ENCODE assay signal across 31 cellular contexts in the genomic region with DNA sequence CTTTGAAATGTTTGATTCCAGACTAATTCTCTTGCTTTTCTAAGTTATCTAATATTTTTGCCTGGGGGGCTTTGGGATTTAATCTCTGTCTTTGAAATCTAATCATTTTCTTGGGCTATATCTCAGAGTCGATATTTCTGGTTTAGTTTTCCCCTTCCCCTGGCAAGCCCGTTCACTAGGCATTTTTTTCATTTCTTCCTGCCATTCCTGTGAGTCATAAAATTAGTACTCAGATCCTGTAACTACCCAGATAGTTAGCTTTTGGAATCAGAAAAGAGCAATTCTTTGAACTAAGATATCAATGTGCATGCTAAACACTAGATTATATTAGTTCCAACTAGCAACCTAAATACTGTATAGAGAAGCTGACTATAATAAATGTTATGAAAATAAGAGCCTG. TPM values are rescaled to one million over a fixed set of nuclear protein-coding genes. Genes with fewer than 3 reads are reported as not detected.
DNase-seq lines count a peak whose midpoint lies in the region; ATAC-seq and TF ChIP-seq lines count a peak whose summit lies in the region.
"Had no signal": no experiment of that assay in that cellular context is flagged by ENCODE, and none has a peak within 500 bp of the region (broad histone marks: within the 10 kb centered on the region; RNA-seq: fewer than 3 reads in every experiment).

No MANE protein-coding gene starts in this region.

- no peak overlapping the region for H3K9ac ChIP-seq in mammary epithelial cell (ENCODE audit: insufficient read depth, low read length)

- no peak overlapping the region for H3K4me2 ChIP-seq in mammary epithelial cell (ENCODE audit: insufficient read depth, low read depth, low read length)

- no peak overlapping the region for H3K4me3 Mint-ChIP-seq in type B pancreatic cell
- H3K4me3 Mint-ChIP-seq: activated naive CD4-positive, alpha-beta T cell treated with anti-CD3 and anti-CD28 coated beads for 36 hours; activated T-cell treated with anti-CD3 and anti-CD28 coated beads, Interleukin-2, amount 50 U/mL, for 4 hours; naive B cell had no signal

- dilution Hi-C loops in mammary epithelial cell (cut with HindIII; ENCODE audit: low sequenced_read_pairs): no loop called here

- H3K27me3 Mint-ChIP-seq in type B pancreatic cell: no peaks in the 10 kb centered on the region

- no peaks in the 10 kb centered on the region for H4K20me1 ChIP-seq in mammary epithelial cell (ENCODE audit: insufficient read depth, low read length)

- WGBS in mammary epithelial cell (ENCODE audit: low coverage, missing lambda C conversion rate): 19% methylated on average over 2 of the region's 2 CpGs

- H3K79me2 ChIP-seq in mammary epithelial cell (ENCODE audit: insufficient read depth, low read length): no peaks in the 10 kb centered on the region

- peak overlapping the region; percentile 22 for H3K27ac ChIP-seq in mammary epithelial cell (ENCODE audit: insufficient read depth, low read depth, low read length)
- no peak overlapping the region for H3K27ac ChIP-seq in breast epithelium
- H3K27ac ChIP-seq: 22Rv1, heart right ventricle, Peyer's patch, uterus had no signal

- TF ChIP-seq CTCF in mammary epithelial cell (conservative IDR thresholded peaks at IDR 0.05 in 1 of 2, IDR thresholded peaks at IDR 0.05 in 1 of 2; ENCODE audit: extremely low read depth in 1 of 2, insufficient read depth in 1 of 2, low read depth in 1 of 2, low read length in 2 of 2) (no peak), breast epithelium (IDR thresholded peaks at IDR 0.05) (no peak), fibroblast of the aortic adventitia (IDR thresholded peaks at IDR 0.05; ENCODE audit: insufficient read depth, low read length) (no peak), type B pancreatic cell (conservative IDR thresholded peaks at IDR 0.05) (no peak)

- H3K9me3 Mint-ChIP-seq in type B pancreatic cell: no peaks in the 10 kb centered on the region
- H3K9me3 Mint-ChIP-seq: activated naive CD4-positive, alpha-beta T cell treated with anti-CD3 and anti-CD28 coated beads for 36 hours; activated T-cell treated with anti-CD3 and anti-CD28 coated beads, Interleukin-2, amount 50 U/mL, for 4 hours; naive B cell had no signal

- peak overlapping the region; percentile 14 for H3K27ac Mint-ChIP-seq in type B pancreatic cell
- H3K27ac Mint-ChIP-seq: activated naive CD4-positive, alpha-beta T cell treated with anti-CD3 and anti-CD28 coated beads for 36 hours; GM23338; naive B cell had no signal

- ATAC-seq in HG03565 (IDR thresholded peaks at IDR 0.05; ENCODE audit: unreplicated experiment): no peak
- ATAC-seq: activated T-cell treated with anti-CD3 and anti-CD28 coated beads, Interleukin-2, amount 50 U/mL, for 4 hours; GM12878; heart right ventricle; right cardiac atrium had no signal

- H3K4me3 ChIP-seq in mammary epithelial cell (replicated peaks in 1 of 3; ENCODE audit: insufficient read depth in 1 of 3, low read depth in 2 of 3, low read length in 3 of 3): no peak overlapping the region
- no peak overlapping the region for H3K4me3 ChIP-seq in breast epithelium
- H3K4me3 ChIP-seq in fibroblast of the aortic adventitia (ENCODE audit: low read depth, low read length): no peak overlapping the region
- H3K4me3 ChIP-seq: GM12878, heart right ventricle, Peyer's patch, uterus had no signal

- no TSS peak for BruUV-seq in mammary epithelial cell (replicated peaks; lab: Mats Ljungman, UMichigan)

- H3K27me3 ChIP-seq in mammary epithelial cell (ENCODE audit: insufficient read depth, low read length) (no peaks in the 10 kb centered on the region), breast epithelium (no peaks in the 10 kb centered on the region)
- H3K27me3 ChIP-seq: heart right ventricle, Peyer's patch, uterus had no signal

- no peaks in the 10 kb centered on the region for H3K36me3 Mint-ChIP-seq in type B pancreatic cell
- H3K36me3 Mint-ChIP-seq: naive B cell had no signal

- H2AFZ ChIP-seq in mammary epithelial cell (ENCODE audit: low read depth, low read length): peak overlapping the region; percentile 26
- H2AFZ ChIP-seq: GM23338 had no signal

- intact Hi-C loops in mammary epithelial cell (cut with micrococcal nuclease) (no loop called here), breast epithelium (cut with DNase I; ENCODE audit: low total_unique reads) (no loop called here)

- TF ChIP-seq POLR2A in breast epithelium (IDR thresholded peaks at IDR 0.05): no peak

- peaks cover 46% of the 10 kb centered on the region for H3K4me1 Mint-ChIP-seq in type B pancreatic cell (ENCODE audit: unreplicated experiment)

- H3K4me1 ChIP-seq in mammary epithelial cell (ENCODE audit: insufficient read depth, low read length): no peaks in the 10 kb centered on the region
- H3K4me1 ChIP-seq in breast epithelium: no peaks in the 10 kb centered on the region
- H3K4me1 ChIP-seq: Peyer's patch, uterus had no signal

- CTCF ChIA-PET in mammary epithelial cell (lab: Charles Lee; ENCODE audit: low non-redundant PET): no interaction called here

- DNase-seq in mammary epithelial cell: no peak
- no peak for DNase-seq in breast epithelium (ENCODE audit: low spot score in 2 of 2)
- DNase-seq in astrocyte of the hippocampus (ENCODE audit: low read depth, low spot score): peak; percentile 66
- peak; percentile 32 for DNase-seq in fibroblast of the aortic adventitia (ENCODE audit: low read depth)
- no peak for DNase-seq in type B pancreatic cell (ENCODE audit: extremely low spot score, unreplicated experiment)
- no peak for DNase-seq in COR-L47 (lab: John Stamatoyannopoulos, UW)
- DNase-seq in HPDE6-E6E7 (ENCODE audit: extremely low spot score): no peak
- DNase-seq: activated CD4-positive, CD25-positive, alpha-beta regulatory T cell; activated CD8-positive, alpha-beta memory T cell treated with anti-CD3 and anti-CD28 coated beads for 24 hours; activated naive CD4-positive, alpha-beta T cell treated with anti-CD3 and anti-CD28 coated beads for 36 hours; activated T-cell treated with anti-CD3 and anti-CD28 coated beads, Interleukin-2, amount 50 U/mL, for 4 hours; C1 segment of cervical spinal cord; cerebellar nuclear complex; effector memory CD4-positive, alpha-beta T cell; GF-D8; heart right ventricle; KG1; naive B cell; NCI-H1048; NCI-H2029 treated with DMSO at 0.1 percent for 48 hours; NCI-H446; Peyer's patch; right cardiac atrium; substantia nigra; T1000; uterus had no signal

- H3K36me3 ChIP-seq in mammary epithelial cell (ENCODE audit: insufficient read depth, low read length): no peaks in the 10 kb centered on the region
- no peaks in the 10 kb centered on the region for H3K36me3 ChIP-seq in breast epithelium
- H3K36me3 ChIP-seq: heart right ventricle, Peyer's patch, uterus had no signal

- H3K9me3 ChIP-seq in mammary epithelial cell (replicated peaks; ENCODE audit: insufficient read depth, low read length): no peaks in the 10 kb centered on the region
- no peaks in the 10 kb centered on the region for H3K9me3 ChIP-seq in breast epithelium
- H3K9me3 ChIP-seq: heart right ventricle, Peyer's patch, uterus had no signal

- in situ Hi-C loops in mammary epithelial cell (cut with MboI; ENCODE audit: low sequenced_read_pairs in 2 of 2): loop anchor here in 1 of 2 donors (25.0 kb wide), 1 partner anchor 174 kb away; no protein-coding TSS in a partner anchor

RNA-seq across cellular contexts. Expression of a gene that starts 29.4 kb away (rescaled TPM):
- total RNA-seq in mammary epithelial cell (10 to 100 TPM; 53.0 to 55.8 TPM), breast epithelium (100 to 1,000 TPM in 1 of 3 donors, 10 to 100 TPM in 2; 65.6 to 101 (median 75.4) TPM), fibroblast of the aortic adventitia (ENCODE audit: low replicate concordance) (46.4 and 50.7 TPM in 2 replicates), type B pancreatic cell (ENCODE audit: low replicate concordance) (47.0 and 57.3 TPM in 2 replicates)
- polyA plus RNA-seq in mammary epithelial cell: 25.0 TPM
- 80.4 TPM for polyA minus RNA-seq in mammary epithelial cell

RNA-seq across cellular contexts. Expression of a gene that starts 49.4 kb away (rescaled TPM):
- total RNA-seq in mammary epithelial cell: 1 to 10 TPM in 1 of 2 donors, under 1 TPM in 1; under 0.01 to 1.4 TPM
- 3.6 TPM for polyA plus RNA-seq in mammary epithelial cell
- not detected for polyA minus RNA-seq in mammary epithelial cell
- under 1 TPM in 1 of 3 donors, not detected in 2; under 0.01 TPM for total RNA-seq in breast epithelium
- 0.25 and 1.5 TPM in 2 replicates for total RNA-seq in fibroblast of the aortic adventitia (ENCODE audit: low replicate concordance)
- 1.9 and 4.2 TPM in 2 replicates for total RNA-seq in type B pancreatic cell (ENCODE audit: low replicate concordance)
- total RNA-seq: activated naive CD4-positive, alpha-beta T cell treated with anti-CD3 and anti-CD28 coated beads for 36 hours; activated T-cell treated with anti-CD3 and anti-CD28 coated beads, Interleukin-2, amount 50 U/mL, for 4 hours; GM12878; lower leg skin had no signal
- polyA plus RNA-seq: GM12878, heart right ventricle had no signal

Comparison
In these comparisons a context has a peak if more than half of its experiments do, and no peak if none do; other contexts are left out.
1. DNase-seq: peak in astrocyte of the hippocampus (single experiment) and fibroblast of the aortic adventitia (single experiment); none in mammary epithelial cell (single experiment), breast epithelium (0 of 2), type B pancreatic cell (single experiment), COR-L47 (single experiment) and HPDE6-E6E7 (single experiment).